20 cellular contexts compared by ENCODE assay signal in the genomic region with DNA sequence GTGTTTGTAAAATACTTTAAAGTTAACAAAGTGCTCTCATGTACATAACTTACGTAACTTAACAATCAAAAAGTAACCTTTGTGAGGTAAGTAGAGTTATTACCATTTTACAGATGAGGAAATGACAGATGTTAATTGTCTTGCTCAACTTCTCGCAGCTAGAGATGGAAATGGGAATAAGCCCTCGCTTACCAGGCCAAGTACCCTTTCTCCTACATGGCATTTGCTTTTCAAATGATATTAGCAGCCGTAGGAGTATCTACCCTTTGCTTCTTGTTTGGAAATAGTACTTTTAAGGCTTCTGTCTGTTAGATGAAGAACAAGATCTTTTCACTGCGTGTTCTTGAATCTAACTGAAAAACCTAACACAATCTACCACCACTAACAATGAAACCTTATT. TPM values are rescaled to one million over a fixed set of nuclear protein-coding genes. Genes with fewer than 3 reads are reported as not detected.
DNase-seq lines count a peak whose midpoint lies in the region; ATAC-seq, FAIRE-seq and TF ChIP-seq lines count a peak whose summit lies in the region.
"Had no signal": no experiment of that assay in that cellular context is flagged by ENCODE, and none has a peak within 500 bp of the region (broad histone marks: within the 10 kb centered on the region; RNA-seq: fewer than 3 reads in every experiment).

No MANE protein-coding gene starts in this region.

- H4K20me1 ChIP-seq in HepG2 (ENCODE audit: insufficient read depth, low read length): no peaks in the 10 kb centered on the region

- WGBS in HepG2 (ENCODE audit: low lambda C conversion rate): 33% methylated on average over 5 of the region's 5 CpGs
- WGBS in psoas muscle, 3 donors: 84 to 91% (median 86%) methylated on average over 5 of the region's 5 CpGs

- no peak overlapping the region for H2AFZ ChIP-seq in HepG2 (ENCODE audit: low read length)

- ATAC-seq in HepG2 (no peak), psoas muscle (no peak)
- ATAC-seq: HCT116 had no signal

- H3K36me3 ChIP-seq in adipocyte (ENCODE audit: control insufficient read depth, insufficient read depth, low read length, severe bottlenecking): no peaks in the 10 kb centered on the region
- H3K36me3 ChIP-seq in subcutaneous abdominal adipose tissue (ENCODE audit: control insufficient read depth in 5 of 5, insufficient read depth in 5 of 5, low read length in 5 of 5): peaks cover 3 to 14% (median 8%) of the 10 kb centered on the region in 5 donors
- no peaks in the 10 kb centered on the region for H3K36me3 ChIP-seq in HepG2 (replicated peaks in 1 of 2; ENCODE audit: control insufficient read depth in 1 of 2, insufficient read depth in 2 of 2, low read length in 2 of 2)
- no peaks in the 10 kb centered on the region for H3K36me3 ChIP-seq in psoas muscle (ENCODE audit: insufficient read depth in 1 of 2, low read depth in 1 of 2)

- peak; percentile 35 for DNase-seq in NOMO-1 treated with DMSO at 0.1 percent for 48 hours (lab: John Stamatoyannopoulos, UW; ENCODE audit: unreplicated experiment)
- no peak for DNase-seq in NOMO-1 treated with dmso at 0.1 percent for 144 hours (lab: John Stamatoyannopoulos, UW; ENCODE audit: unreplicated experiment)
- DNase-seq in adipocyte (ENCODE audit: low read depth): no peak
- no peak for DNase-seq in HepG2 (ENCODE audit: low spot score)
- DNase-seq in psoas muscle: no peak
- DNase-seq in COR-L47 (lab: John Stamatoyannopoulos, UW): no peak
- DNase-seq: Caco-2; CD4-positive, CD25-positive, alpha-beta regulatory T cell; CD8-positive, alpha-beta memory T cell; GOT3; H7; HFFc6 had no signal

- TF ChIP-seq RAD21 in HepG2 (CRISPR knock-in tag; IDR thresholded peaks at IDR 0.05): no peak

- no peak overlapping the region for H3K4me3 ChIP-seq in adipocyte (ENCODE audit: low read length)
- peak overlapping the region in 1 of 5 donors; percentile 0 for H3K4me3 ChIP-seq in subcutaneous abdominal adipose tissue (ENCODE audit: low read depth in 1 of 5, low read length in 5 of 5)
- no peak overlapping the region for H3K4me3 ChIP-seq in HepG2 (replicated peaks in 1 of 3; ENCODE audit: insufficient read depth in 1 of 3, low read depth in 2 of 3, low read length in 3 of 3)
- no peak overlapping the region for H3K4me3 ChIP-seq in psoas muscle
- H3K4me3 ChIP-seq: BLaER1 treated with 17β-estradiol and CSF1 and Interleukin-3, amounts not matched to agents 10 nM and 100 nM had no signal

- TF ChIP-seq EP300 in HepG2 (IDR thresholded peaks at IDR 0.05; ENCODE audit: low read depth in 2 of 2, low read length in 2 of 2) (no peak), HepG2 (CRISPR knock-in tag; IDR thresholded peaks at IDR 0.05; ENCODE audit: borderline replicate concordance) (no peak)

- CTCF ChIA-PET in HepG2 (lab: Yijun Ruan, JAX; ENCODE audit: low intra/inter-chr PET ratio, low total read pairs): no interaction called here

- in situ Hi-C loops in HepG2 (cut with HindIII; ENCODE audit: extremely low pct_ligation_motif_present, low pct_unique_long_range_greater_than_20kb): no loop called here

- intact Hi-C loops in HepG2 (cut with micrococcal nuclease; ENCODE audit: unreplicated experiment) (no loop called here), psoas muscle (cut with DNase I) (no loop called here)

- BruUV-seq in HepG2 (replicated peaks; lab: Mats Ljungman, UMichigan): no TSS peak

- POLR2A ChIA-PET in HepG2 (lab: Yijun Ruan, JAX): no interaction called here

- no peaks in the 10 kb centered on the region for H3K79me2 ChIP-seq in HepG2 (ENCODE audit: insufficient read depth, low read length)

- no peak for TF ChIP-seq POLR2A in HepG2 (IDR thresholded peaks at IDR 0.05; ENCODE audit: insufficient read depth in 1 of 2, low read depth in 2 of 2, low read length in 2 of 2)

- H3K27ac ChIP-seq in subcutaneous abdominal adipose tissue (ENCODE audit: low read depth, low read length) (peak overlapping the region; percentile 68), HepG2 (ENCODE audit: extremely low read length, insufficient read depth, low read length) (no peak overlapping the region), psoas muscle (no peak overlapping the region)
- H3K27ac ChIP-seq: BLaER1 treated with 17β-estradiol and CSF1 and Interleukin-3, amounts not matched to agents 10 nM and 100 nM; HL-60 had no signal

- TF ChIP-seq CTCF in HepG2 (CRISPR knock-in tag; IDR thresholded peaks at IDR 0.05) (no peak), psoas muscle (IDR thresholded peaks at IDR 0.05) (no peak)

- H3K4me1 ChIP-seq in adipocyte (ENCODE audit: control insufficient read depth, insufficient read depth, low read length) (no peaks in the 10 kb centered on the region), subcutaneous abdominal adipose tissue (ENCODE audit: control insufficient read depth in 5 of 5, insufficient read depth in 5 of 5, low read length in 5 of 5) (peaks cover 2 to 29% (median 16%) of the 10 kb centered on the region in 5 donors), HepG2 (ENCODE audit: insufficient read depth, low read length) (no peaks in the 10 kb centered on the region), psoas muscle (no peaks in the 10 kb centered on the region)
- H3K4me1 ChIP-seq: Caco-2 had no signal

- H3K9me3 ChIP-seq in adipocyte (ENCODE audit: control insufficient read depth, low read length): no peaks in the 10 kb centered on the region
- H3K9me3 ChIP-seq in subcutaneous abdominal adipose tissue (ENCODE audit: control insufficient read depth in 5 of 5, low read length in 5 of 5): no peaks in the 10 kb centered on the region
- H3K9me3 ChIP-seq in HepG2 (ENCODE audit: low read length): no peaks in the 10 kb centered on the region
- H3K9me3 ChIP-seq in psoas muscle: no peaks in the 10 kb centered on the region
- H3K9me3 ChIP-seq: Caco-2 had no signal

- FAIRE-seq in HepG2 (lab: Jason Lieb, UNC): no peak
- FAIRE-seq: D721Med, G401.6, GM12892, GM18507 had no signal

- no peak overlapping the region for H3K4me2 ChIP-seq in HepG2 (ENCODE audit: low read depth, low read length)
- H3K4me2 ChIP-seq: BLaER1 treated with 17β-estradiol and CSF1 and Interleukin-3, amounts not matched to agents 10 nM and 100 nM had no signal

- H3K27me3 ChIP-seq in adipocyte (replicated peaks; ENCODE audit: control insufficient read depth, insufficient read depth, low read length): no peaks in the 10 kb centered on the region
- H3K27me3 ChIP-seq in subcutaneous abdominal adipose tissue (ENCODE audit: control insufficient read depth in 5 of 5, insufficient read depth in 4 of 5, low read length in 5 of 5): no peaks in the 10 kb centered on the region
- no peaks in the 10 kb centered on the region for H3K27me3 ChIP-seq in HepG2 (ENCODE audit: control insufficient read depth in 1 of 2, insufficient read depth in 2 of 2, low read length in 2 of 2)
- no peaks in the 10 kb centered on the region for H3K27me3 ChIP-seq in psoas muscle (ENCODE audit: insufficient read depth in 3 of 3, low read length in 2 of 3)
- H3K27me3 ChIP-seq: BLaER1 treated with 17β-estradiol and CSF1 and Interleukin-3, amounts not matched to agents 10 nM and 100 nM had no signal

- peak overlapping the region; percentile 27 for H3K9ac ChIP-seq in adipocyte (ENCODE audit: low read length)
- no peak overlapping the region for H3K9ac ChIP-seq in subcutaneous abdominal adipose tissue (ENCODE audit: low read length in 5 of 5)
- no peak overlapping the region for H3K9ac ChIP-seq in HepG2 (ENCODE audit: insufficient read depth, low read depth, low read length)
- H3K9ac ChIP-seq: BLaER1 treated with 17β-estradiol and CSF1 and Interleukin-3, amounts not matched to agents 10 nM and 100 nM had no signal

TF ChIP-seq in HepG2, 621 proteins besides CTCF, POLR2A, EP300 and RAD21 (continues in another document):
- TF ChIP-seq ZSCAN25 (CRISPR knock-in tag; IDR thresholded peaks at IDR 0.05) (no peak), KLF12 (CRISPR knock-in tag; IDR thresholded peaks at IDR 0.05; ENCODE audit: borderline replicate concordance) (no peak), RARA (CRISPR knock-in tag; IDR thresholded peaks at IDR 0.05) (no peak)

RNA-seq across cellular contexts. Expression of gene STX11, which starts 15.5 kb away (rescaled TPM):
- total RNA-seq in HepG2 (2016; rRNA removed; fragmentation: Illumina TruSeq; extraction: Trizol) (not detected in 2 replicates), psoas muscle (1 to 10 TPM; 1.4 to 2.8 (median 1.7) TPM)
- total RNA-seq in HepG2 (2016; cell fraction: cytosol; rRNA removed; fragmentation: Illumina TruSeq; extraction: Trizol; ENCODE audit: low read depth): not detected in 2 replicates
- total RNA-seq in HepG2 (2016; cell fraction: insoluble cytoplasmic fraction; rRNA removed; fragmentation: Illumina TruSeq; extraction: Trizol): not detected in 2 replicates
- total RNA-seq in HepG2 (2016; cell fraction: membrane; rRNA removed; fragmentation: Illumina TruSeq; extraction: Trizol): not detected in 2 replicates
- not detected in 2 replicates for total RNA-seq in HepG2 (2016; cell fraction: nucleus; rRNA removed; fragmentation: Illumina TruSeq; extraction: Trizol)
- polyA plus RNA-seq in HepG2 (2011; rRNA removed) (0.03 and 0.07 TPM in 2 replicates), psoas muscle (1 to 10 TPM; 1.2 to 4.6 (median 1.4) TPM)
- 0.04 TPM in 2 replicates for polyA plus RNA-seq in HepG2 (2011; cell fraction: cytosol; rRNA removed)
- 0.13 TPM in 1 of 2 replicates, not detected in the other for polyA plus RNA-seq in HepG2 (2011; cell fraction: nucleus; rRNA removed)
- polyA plus RNA-seq in HepG2 (2012): 0.07 TPM in 1 of 2 replicates, not detected in the other
- polyA plus RNA-seq in HepG2 (2016; cell fraction: cytosol; fragmentation: Illumina TruSeq; extraction: Trizol; ENCODE audit: low read depth): not detected in 2 replicates
- not detected in 2 replicates for polyA plus RNA-seq in HepG2 (2016; cell fraction: insoluble cytoplasmic fraction; fragmentation: Illumina TruSeq; extraction: Trizol; ENCODE audit: low read depth)
- polyA plus RNA-seq in HepG2 (2016; cell fraction: membrane; fragmentation: Illumina TruSeq; extraction: Trizol; ENCODE audit: low read depth): not detected in 2 replicates
- polyA plus RNA-seq in HepG2 (2016; cell fraction: nucleus; fragmentation: Illumina TruSeq; extraction: Trizol; ENCODE audit: insufficient read depth, low read depth): not detected in 2 replicates
- 1.4 TPM in 1 of 2 replicates, not detected in the other for polyA minus RNA-seq in HepG2 (2011; rRNA and poly(A)+ RNA removed; ENCODE audit: low replicate concordance)
- 0.44 TPM in 1 of 2 replicates, not detected in the other for polyA minus RNA-seq in HepG2 (2011; cell fraction: cytosol; rRNA and poly(A)+ RNA removed)
- not detected in 2 replicates for polyA minus RNA-seq in HepG2 (2011; cell fraction: nucleus; rRNA and poly(A)+ RNA removed)
- total RNA-seq: H7 had no signal
